ENCODE assay signal across 14 cellular contexts in genomic region chr9:114606597-114607207, GRCh38. TPM values are rescaled to one million over a fixed set of nuclear protein-coding genes. Genes with fewer than 3 reads are reported as not detected.
DNase-seq lines count a peak whose midpoint lies in the region; ATAC-seq and TF ChIP-seq lines count a peak whose summit lies in the region.
"Had no signal": no experiment of that assay in that cellular context is flagged by ENCODE, and none has a peak within 500 bp of the region (broad histone marks: within the 10 kb centered on the region; RNA-seq: fewer than 3 reads in every experiment).

No MANE protein-coding gene starts in this region.

- no peaks in the 10 kb centered on the region for H3K9me2 ChIP-seq in MM.1S (replicated peaks; ENCODE audit: insufficient read depth, low read length)

- no peak overlapping the region for H2AFZ ChIP-seq in MM.1S (ENCODE audit: low read length)

- H3K27me3 ChIP-seq in MM.1S (replicated peaks; ENCODE audit: insufficient read depth, low read length) = no peaks in the 10 kb centered on the region

- H3K9me3 Mint-ChIP-seq in IgD-negative memory B cell = peaks cover 4% of the 10 kb centered on the region in 3 donors

- peak overlapping the region in 2 of 3 donors; percentile 62 to 92 for H3K27ac Mint-ChIP-seq in IgD-negative memory B cell
- H3K27ac Mint-ChIP-seq: activated T-helper 2 cell treated with anti-CD3 and anti-CD28 coated beads, Interferon-gamma antibody, Interleukin-2, Interleukin-4, amounts not matched to agents 10 μg/mL and 5 μg/mL and 100 μg/mL, durations not matched to agents 14 hours and 24 hours and 36 hours had no signal

- no peaks in the 10 kb centered on the region for H3K36me3 ChIP-seq in MM.1S (replicated peaks; ENCODE audit: insufficient read depth, low read length)

- H3K9me3 ChIP-seq in MM.1S (replicated peaks; ENCODE audit: insufficient read depth, low read length) = no peaks in the 10 kb centered on the region
- H3K9me3 ChIP-seq: psoas muscle had no signal

- TF ChIP-seq CTCF in astrocyte of the spinal cord (IDR thresholded peaks at IDR 0.05; ENCODE audit: low read depth, low read length) (no peak), MM.1S (IDR thresholded peaks at IDR 0.05; ENCODE audit: low read length) (no peak)

- in situ Hi-C loops in astrocyte of the spinal cord (cut with HindIII; ENCODE audit: low sequenced_read_pairs) = no loop called here

- peaks cover 14% of the 10 kb centered on the region for H3F3A ChIP-seq in MM.1S (ENCODE audit: insufficient read depth, low read length)

- H3K36me3 Mint-ChIP-seq in IgD-negative memory B cell = peaks cover 10% of the 10 kb centered on the region

- peak; percentile 68 for DNase-seq in AG20443 (ENCODE audit: low spot score)
- DNase-seq in astrocyte of the spinal cord (ENCODE audit: low read depth, low spot score) = peak; percentile 52
- DNase-seq in mesenteric fat pad (ENCODE audit: low spot score) = peak; percentile 81
- no peak for DNase-seq in occipital lobe (lab: John Stamatoyannopoulos, UW)
- DNase-seq in MM.1S = no peak
- no peak for DNase-seq in activated CD4-positive, alpha-beta T cell treated with anti-CD3 and anti-CD28 coated beads, Interleukin-2, amount 50 U/mL, for 1 hour
- DNase-seq: effector memory CD4-positive, alpha-beta T cell; KG1; WERI-Rb-1 had no signal

- H3K27ac ChIP-seq in MM.1S (ENCODE audit: low read length) = no peak overlapping the region; the same call in 1 of the 2 replicates
- H3K27ac ChIP-seq: psoas muscle, WERI-Rb-1 had no signal

- H3K4me3 Mint-ChIP-seq in IgD-negative memory B cell = peak overlapping the region in 1 of 4 donors; percentile 59

- H3K27me3 Mint-ChIP-seq in IgD-negative memory B cell = no peaks in the 10 kb centered on the region

- H3K79me2 ChIP-seq in MM.1S (ENCODE audit: low read length) = peaks cover 12% of the 10 kb centered on the region

- H4K20me1 ChIP-seq in MM.1S (ENCODE audit: insufficient read depth, low read length) = no peaks in the 10 kb centered on the region

- peaks cover 17 to 36% (median 29%) of the 10 kb centered on the region in 3 donors for H3K4me1 Mint-ChIP-seq in IgD-negative memory B cell

- H3K4me2 ChIP-seq in MM.1S (ENCODE audit: low read depth, low read length) = no peak overlapping the region

- no peak overlapping the region for H3K9ac ChIP-seq in MM.1S (ENCODE audit: low read length)

- no peak for ATAC-seq in GM21786 (IDR thresholded peaks at IDR 0.05; ENCODE audit: unreplicated experiment)
- ATAC-seq: psoas muscle had no signal

- H3K4me3 ChIP-seq in astrocyte of the spinal cord (ENCODE audit: low read depth, low read length) = no peak overlapping the region
- H3K4me3 ChIP-seq in MM.1S (ENCODE audit: low read length) = no peak overlapping the region
- H3K4me3 ChIP-seq: psoas muscle had no signal

- H3K4me1 ChIP-seq in MM.1S (ENCODE audit: low read length) = peaks cover 25% of the 10 kb centered on the region
- H3K4me1 ChIP-seq: psoas muscle had no signal

RNA-seq across cellular contexts. Expression of gene TMEM268, which starts 4.4 kb away (rescaled TPM):
- 15.9 TPM for polyA plus RNA-seq in IgD-negative memory B cell
- total RNA-seq in mesenteric fat pad (32.7 TPM), occipital lobe (24.3 TPM)

RNA-seq across cellular contexts. Expression of gene ATP6V1G1, which starts 19.1 kb away (rescaled TPM):
- 361 TPM for polyA plus RNA-seq in IgD-negative memory B cell
- 70.4 TPM for total RNA-seq in mesenteric fat pad
- total RNA-seq in occipital lobe = 80.3 TPM

RNA-seq across cellular contexts. Expression of gene TEX53, which starts 50.9 kb away (rescaled TPM):
- not detected for polyA plus RNA-seq in IgD-negative memory B cell
- total RNA-seq in mesenteric fat pad = not detected
- total RNA-seq in occipital lobe = not detected
- total RNA-seq: activated T-helper 2 cell treated with anti-CD3 and anti-CD28 coated beads, Interferon-gamma antibody, Interleukin-2, Interleukin-4, amounts not matched to agents 10 μg/mL and 5 μg/mL and 100 μg/mL, durations not matched to agents 14 hours and 24 hours and 36 hours; kidney epithelial cell; psoas muscle had no signal
- polyA plus RNA-seq: psoas muscle had no signal

Comparison
In these comparisons a context has a peak if more than half of its experiments do, and no peak if none do; other contexts are left out.
1. DNase-seq: peak in AG20443 (single experiment), astrocyte of the spinal cord (single experiment) and mesenteric fat pad (single experiment); none in occipital lobe (single experiment), MM.1S (single experiment) and activated CD4-positive, alpha-beta T cell treated with anti-CD3 and anti-CD28 coated beads, Interleukin-2, amount 50 U/mL, for 1 hour (single experiment).